In the genomic region with DNA sequence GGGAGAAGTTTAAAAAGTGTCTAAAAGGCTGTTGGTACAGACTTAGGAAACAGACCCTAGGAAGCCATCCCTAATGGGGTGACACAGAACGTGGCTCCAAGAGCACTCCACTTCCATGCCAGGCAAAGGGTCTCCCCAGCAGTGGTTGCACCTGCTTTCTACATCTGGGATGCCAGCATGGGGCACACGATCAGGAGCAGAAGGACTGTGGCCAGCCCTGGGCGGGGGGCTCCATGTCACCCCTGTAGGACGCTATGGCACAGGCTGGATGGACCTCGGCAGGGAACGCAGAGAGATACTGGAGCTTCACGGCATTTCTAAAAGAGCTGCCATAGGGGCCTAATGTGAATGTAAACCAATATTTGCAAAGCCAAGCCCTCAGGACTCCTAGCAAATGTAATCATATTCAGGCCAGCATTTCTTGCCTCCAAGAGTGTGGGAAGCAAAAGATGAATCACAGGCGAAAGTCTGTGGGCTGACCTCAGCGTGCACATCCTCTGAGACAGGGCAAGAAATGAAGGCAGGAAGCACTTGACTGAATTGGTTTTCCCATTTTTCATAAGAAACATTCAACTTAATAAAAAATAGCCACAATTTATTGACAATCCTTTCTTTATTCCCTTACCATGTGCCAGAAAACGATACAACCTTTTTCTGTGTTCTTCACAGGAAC, we compare ENCODE assay signal across 12 cellular contexts.
DNase-seq lines count a peak whose midpoint lies in the region; ATAC-seq and TF ChIP-seq lines count a peak whose summit lies in the region.
"Had no signal": no experiment of that assay in that cellular context is flagged by ENCODE, and none has a peak within 500 bp of the region (broad histone marks: within the 10 kb centered on the region; RNA-seq: fewer than 3 reads in every experiment).

No MANE protein-coding gene starts in this region.

- no peaks in the 10 kb centered on the region for H3K27me3 ChIP-seq in foreskin keratinocyte
- H3K27me3 ChIP-seq: BLaER1 had no signal

- TF ChIP-seq CTCF in foreskin keratinocyte (conservative IDR thresholded peaks at IDR 0.05), result no peak

- CTCF ChIA-PET in activated CD8-positive, alpha-beta memory T cell treated with anti-CD3 and anti-CD28 coated beads, Interleukin-2, amount 10 ng/mL, durations not matched to agents 7 days and 5 days (lab: Charles Lee), result interaction anchor here (1.0 to 1.2 kb wide), 3 partner anchors 57 to 243 kb away, joined by 3 read pairs; no protein-coding TSS in a partner anchor
- CTCF ChIA-PET in activated CD4-positive, alpha-beta memory T cell treated with anti-CD3 and anti-CD28 coated beads, Interleukin-2, amount 10 ng/mL, durations not matched to agents 7 days and 5 days (lab: Charles Lee), result interaction anchor here (0.9 to 1.4 kb wide), 5 partner anchors 9 to 94 kb away, joined by 3 to 5 read pairs (median 4); a partner anchor contains a TSS

- no peak for ATAC-seq in activated CD8-positive, alpha-beta memory T cell treated with anti-CD3 and anti-CD28 coated beads, Interleukin-2, amount 10 ng/mL, durations not matched to agents 7 days and 5 days
- ATAC-seq in foreskin keratinocyte (peak; percentile 74), HG02678 (IDR thresholded peaks at IDR 0.05; ENCODE audit: unreplicated experiment) (no peak)
- ATAC-seq in stimulated activated effector memory CD8-positive, alpha-beta T cell treated with anti-CD3 and anti-CD28 coated beads, Interleukin-12 subunit alpha, Interleukin-12 subunit beta, amount 100 ng/mL, for 72 hours, result peak; percentile 97
- ATAC-seq: K562 had no signal

- H3K36me3 Mint-ChIP-seq in activated CD8-positive, alpha-beta memory T cell treated with anti-CD3 and anti-CD28 coated beads, Interleukin-2, amount 10 ng/mL, durations not matched to agents 7 days and 5 days, result no peaks in the 10 kb centered on the region
- peaks cover 2% of the 10 kb centered on the region for H3K36me3 Mint-ChIP-seq in activated CD4-positive, alpha-beta memory T cell treated with anti-CD3 and anti-CD28 coated beads, Interleukin-2, amount 10 ng/mL, durations not matched to agents 7 days and 5 days (ENCODE audit: low read depth)
- H3K36me3 Mint-ChIP-seq in stimulated activated effector memory CD8-positive, alpha-beta T cell treated with anti-CD3 and anti-CD28 coated beads, Interleukin-12 subunit alpha, Interleukin-12 subunit beta, amount 100 ng/mL, for 72 hours, result no peaks in the 10 kb centered on the region

- peak; percentile 66 for DNase-seq in activated CD8-positive, alpha-beta memory T cell treated with anti-CD3 and anti-CD28 coated beads, Interleukin-2, amount 10 ng/mL, durations not matched to agents 7 days and 5 days
- no peak for DNase-seq in activated CD8-positive, alpha-beta memory T cell treated with anti-CD3 and anti-CD28 coated beads, Interleukin-2, amount 50 U/mL, for 4 hours
- DNase-seq in activated CD4-positive, alpha-beta memory T cell treated with anti-CD3 and anti-CD28 coated beads, Interleukin-2, amount 10 ng/mL, durations not matched to agents 7 days and 5 days, result peak; percentile 59
- DNase-seq in foreskin keratinocyte (peak in 1 of 2 donors; percentile 64), DMS 273 (lab: John Stamatoyannopoulos, UW; ENCODE audit: unreplicated experiment) (no peak), iPS-NIHi11 (ENCODE audit: low spot score) (no peak)
- no peak for DNase-seq in stimulated activated effector memory CD8-positive, alpha-beta T cell treated with anti-CD3 and anti-CD28 coated beads, Interleukin-12 subunit alpha, Interleukin-12 subunit beta, amount 100 ng/mL, for 72 hours (ENCODE audit: low spot score in 2 of 2)
- DNase-seq: WERI-Rb-1 had no signal

- H3K4me1 Mint-ChIP-seq in activated CD8-positive, alpha-beta memory T cell treated with anti-CD3 and anti-CD28 coated beads, Interleukin-2, amount 10 ng/mL, durations not matched to agents 7 days and 5 days, result peaks cover 10% of the 10 kb centered on the region
- peaks cover 13% of the 10 kb centered on the region for H3K4me1 Mint-ChIP-seq in activated CD4-positive, alpha-beta memory T cell treated with anti-CD3 and anti-CD28 coated beads, Interleukin-2, amount 10 ng/mL, durations not matched to agents 7 days and 5 days
- peaks cover 7% of the 10 kb centered on the region for H3K4me1 Mint-ChIP-seq in stimulated activated effector memory CD8-positive, alpha-beta T cell treated with anti-CD3 and anti-CD28 coated beads, Interleukin-12 subunit alpha, Interleukin-12 subunit beta, amount 100 ng/mL, for 72 hours

- no peak overlapping the region for H3K27ac Mint-ChIP-seq in activated CD8-positive, alpha-beta memory T cell treated with anti-CD3 and anti-CD28 coated beads, Interleukin-2, amount 10 ng/mL, durations not matched to agents 7 days and 5 days
- no peak overlapping the region for H3K27ac Mint-ChIP-seq in activated CD4-positive, alpha-beta memory T cell treated with anti-CD3 and anti-CD28 coated beads, Interleukin-2, amount 10 ng/mL, durations not matched to agents 7 days and 5 days
- no peak overlapping the region for H3K27ac Mint-ChIP-seq in stimulated activated effector memory CD8-positive, alpha-beta T cell treated with anti-CD3 and anti-CD28 coated beads, Interleukin-12 subunit alpha, Interleukin-12 subunit beta, amount 100 ng/mL, for 72 hours
- H3K27ac Mint-ChIP-seq: progenitor cell of endocrine pancreas had no signal

- H3K9me3 Mint-ChIP-seq in activated CD8-positive, alpha-beta memory T cell treated with anti-CD3 and anti-CD28 coated beads, Interleukin-2, amount 10 ng/mL, durations not matched to agents 7 days and 5 days (ENCODE audit: low read depth), result no peaks in the 10 kb centered on the region
- H3K9me3 Mint-ChIP-seq in activated CD4-positive, alpha-beta memory T cell treated with anti-CD3 and anti-CD28 coated beads, Interleukin-2, amount 10 ng/mL, durations not matched to agents 7 days and 5 days, result no peaks in the 10 kb centered on the region
- H3K9me3 Mint-ChIP-seq in stimulated activated effector memory CD8-positive, alpha-beta T cell treated with anti-CD3 and anti-CD28 coated beads, Interleukin-12 subunit alpha, Interleukin-12 subunit beta, amount 100 ng/mL, for 72 hours, result no peaks in the 10 kb centered on the region

- POLR2A ChIA-PET in activated CD4-positive, alpha-beta memory T cell treated with anti-CD3 and anti-CD28 coated beads, Interleukin-2, amount 10 ng/mL, durations not matched to agents 7 days and 5 days (lab: Charles Lee), result interaction anchor here (1.2 kb wide), 1 partner anchor 22 kb away, joined by 4 read pairs; no protein-coding TSS in a partner anchor

- H3K4me3 Mint-ChIP-seq in activated CD8-positive, alpha-beta memory T cell treated with anti-CD3 and anti-CD28 coated beads, Interleukin-2, amount 10 ng/mL, durations not matched to agents 7 days and 5 days, result no peak overlapping the region
- H3K4me3 Mint-ChIP-seq in activated CD4-positive, alpha-beta memory T cell treated with anti-CD3 and anti-CD28 coated beads, Interleukin-2, amount 10 ng/mL, durations not matched to agents 7 days and 5 days, result no peak overlapping the region
- no peak overlapping the region for H3K4me3 Mint-ChIP-seq in stimulated activated effector memory CD8-positive, alpha-beta T cell treated with anti-CD3 and anti-CD28 coated beads, Interleukin-12 subunit alpha, Interleukin-12 subunit beta, amount 100 ng/mL, for 72 hours

- H3K27me3 Mint-ChIP-seq in activated CD8-positive, alpha-beta memory T cell treated with anti-CD3 and anti-CD28 coated beads, Interleukin-2, amount 10 ng/mL, durations not matched to agents 7 days and 5 days, result peaks cover 48% of the 10 kb centered on the region
- H3K27me3 Mint-ChIP-seq in activated CD4-positive, alpha-beta memory T cell treated with anti-CD3 and anti-CD28 coated beads, Interleukin-2, amount 10 ng/mL, durations not matched to agents 7 days and 5 days, result peaks cover 46% of the 10 kb centered on the region

- H3K27ac ChIP-seq in foreskin keratinocyte, result no peak overlapping the region
- H3K27ac ChIP-seq: BLaER1, WERI-Rb-1 had no signal

- peaks cover 12% of the 10 kb centered on the region for H3K4me1 ChIP-seq in foreskin keratinocyte
- H3K4me1 ChIP-seq: BLaER1 had no signal

Comparison
In these comparisons a context has a peak if more than half of its experiments do, and no peak if none do; other contexts are left out.
1. DNase-seq: peak in activated CD8-positive, alpha-beta memory T cell treated with anti-CD3 and anti-CD28 coated beads, Interleukin-2, amount 10 ng/mL, durations not matched to agents 7 days and 5 days (single experiment) and activated CD4-positive, alpha-beta memory T cell treated with anti-CD3 and anti-CD28 coated beads, Interleukin-2, amount 10 ng/mL, durations not matched to agents 7 days and 5 days (single experiment); none in activated CD8-positive, alpha-beta memory T cell treated with anti-CD3 and anti-CD28 coated beads, Interleukin-2, amount 50 U/mL, for 4 hours (single experiment), stimulated activated effector memory CD8-positive, alpha-beta T cell treated with anti-CD3 and anti-CD28 coated beads, Interleukin-12 subunit alpha, Interleukin-12 subunit beta, amount 100 ng/mL, for 72 hours (0 of 2), DMS 273 (single experiment) and iPS-NIHi11 (single experiment).
2. ATAC-seq: peak in foreskin keratinocyte (single experiment) and stimulated activated effector memory CD8-positive, alpha-beta T cell treated with anti-CD3 and anti-CD28 coated beads, Interleukin-12 subunit alpha, Interleukin-12 subunit beta, amount 100 ng/mL, for 72 hours (single experiment); none in activated CD8-positive, alpha-beta memory T cell treated with anti-CD3 and anti-CD28 coated beads, Interleukin-2, amount 10 ng/mL, durations not matched to agents 7 days and 5 days (single experiment) and HG02678 (single experiment).